In genomic region chr1:232470711-232471110, GRCh38 we compare ENCODE assay signal across 18 cellular contexts.
A peak's percentile ranks its signal among the peaks of the same experiment; 100 is the strongest.
DNase-seq lines count a peak whose midpoint lies in the region; ATAC-seq and TF ChIP-seq lines count a peak whose summit lies in the region.
"Had no signal": no experiment of that assay in that cellular context is flagged by ENCODE, and none has a peak within 500 bp of the region (broad histone marks: within the 10 kb centered on the region; RNA-seq: fewer than 3 reads in every experiment).

No MANE protein-coding gene starts in this region.

- in situ Hi-C loops in IMR-90 (cut with MboI; ENCODE audit: low sequenced_read_pairs): no loop called here
- in situ Hi-C loops in SK-MEL-5 (cut with HindIII; ENCODE audit: low pct_unique_long_range_greater_than_20kb, low sequenced_read_pairs): no loop called here

- intact Hi-C loops in IMR-90 (cut with micrococcal nuclease): loop anchor here (5.0 to 10.0 kb wide), 3 partner anchors 82 to 484 kb away; partner anchors contain the start of gene NTPCR

- H4K5ac ChIP-seq in IMR-90 (ENCODE audit: low read depth, low read length): no peak overlapping the region

- H3K18ac ChIP-seq in IMR-90 (ENCODE audit: low read depth, low read length): no peak overlapping the region

- no peaks in the 10 kb centered on the region for H3K9me3 ChIP-seq in IMR-90 (ENCODE audit: control insufficient read depth, insufficient read depth, low read length)
- H3K9me3 ChIP-seq: BE2C had no signal

- H3K27me3 Mint-ChIP-seq in activated naive CD8-positive, alpha-beta T cell treated with anti-CD3 and anti-CD28 coated beads, Interleukin-2, amount 10 ng/mL, durations not matched to agents 7 days and 5 days: peaks cover 7% of the 10 kb centered on the region
- H3K27me3 Mint-ChIP-seq in activated naive CD8-positive, alpha-beta T cell treated with anti-CD3 and anti-CD28 coated beads for 36 hours: no peaks in the 10 kb centered on the region

- H3K36me3 ChIP-seq in IMR-90 (ENCODE audit: control insufficient read depth, insufficient read depth, low read length): peaks cover 2% of the 10 kb centered on the region; the same call in 1 of the 2 replicates
- H3K36me3 ChIP-seq: BE2C had no signal

- 0 out of 3 replicates have a peak overlapping the region, but pooled peaks have one; percentile 28 for H2BK15ac ChIP-seq in IMR-90 (ENCODE audit: low read depth, low read length)

- H2BK120ac ChIP-seq in IMR-90 (ENCODE audit: low read depth, low read length): no peak overlapping the region

- H3K4me1 Mint-ChIP-seq in activated naive CD8-positive, alpha-beta T cell treated with anti-CD3 and anti-CD28 coated beads, Interleukin-2, amount 10 ng/mL, durations not matched to agents 7 days and 5 days: peaks cover 9% of the 10 kb centered on the region
- H3K4me1 Mint-ChIP-seq in activated naive CD8-positive, alpha-beta T cell treated with anti-CD3 and anti-CD28 coated beads for 36 hours: peaks cover 10% of the 10 kb centered on the region

- no peak overlapping the region for H2BK5ac ChIP-seq in IMR-90 (ENCODE audit: low read depth, low read length, poor library complexity, severe bottlenecking)

- CTCF ChIA-PET in IMR-90 (lab: Yijun Ruan, JAX): no interaction called here

- peak overlapping the region; percentile 8 for H3K4me3 Mint-ChIP-seq in activated naive CD8-positive, alpha-beta T cell treated with anti-CD3 and anti-CD28 coated beads, Interleukin-2, amount 10 ng/mL, durations not matched to agents 7 days and 5 days
- H3K4me3 Mint-ChIP-seq in activated naive CD8-positive, alpha-beta T cell treated with anti-CD3 and anti-CD28 coated beads for 36 hours: no peak overlapping the region
- H3K4me3 Mint-ChIP-seq: GM23338, HFFc6 had no signal

- no peak for TF ChIP-seq CTCF in IMR-90 (conservative IDR thresholded peaks at IDR 0.05; ENCODE audit: low read depth, low read length)

- no peak overlapping the region for H3K14ac ChIP-seq in IMR-90 (replicated peaks; ENCODE audit: low read depth, low read length)

- no peak overlapping the region for H3K4ac ChIP-seq in IMR-90 (ENCODE audit: low read depth, low read length)

- H3K27ac Mint-ChIP-seq in activated naive CD8-positive, alpha-beta T cell treated with anti-CD3 and anti-CD28 coated beads, Interleukin-2, amount 10 ng/mL, durations not matched to agents 7 days and 5 days: no peak overlapping the region
- no peak overlapping the region for H3K27ac Mint-ChIP-seq in activated naive CD8-positive, alpha-beta T cell treated with anti-CD3 and anti-CD28 coated beads for 36 hours
- H3K27ac Mint-ChIP-seq: GM23338, HFFc6 had no signal

- H3K4me2 ChIP-seq in IMR-90 (ENCODE audit: low read depth, low read length): no peak overlapping the region
- H3K4me2 ChIP-seq: GM23338 had no signal

- no peak overlapping the region for H2AFZ ChIP-seq in IMR-90 (replicated peaks; ENCODE audit: low read length, poor library complexity)
- H2AFZ ChIP-seq: GM23338 had no signal

- no peak overlapping the region for H2AK5ac ChIP-seq in IMR-90 (ENCODE audit: low read depth, low read length)

- H2AK9ac ChIP-seq in IMR-90 (replicated peaks; ENCODE audit: low read depth, low read length, poor library complexity): no peak overlapping the region

- H3K27ac ChIP-seq in IMR-90 (ENCODE audit: insufficient read depth, low read length): no peak overlapping the region
- H3K27ac ChIP-seq: C4-2B had no signal

- no peak for ATAC-seq in activated naive CD8-positive, alpha-beta T cell treated with anti-CD3 and anti-CD28 coated beads, Interleukin-2, amount 10 ng/mL, durations not matched to agents 7 days and 5 days (ENCODE audit: low read depth)
- no peak for ATAC-seq in IMR-90 (ENCODE audit: low read depth)
- ATAC-seq: GM23338 had no signal

- H3K9ac ChIP-seq in IMR-90 (ENCODE audit: low read depth, low read length): no peak overlapping the region

- H3K56ac ChIP-seq in IMR-90 (ENCODE audit: extremely low read depth, insufficient read depth, low read length): no peak overlapping the region

- POLR2A ChIA-PET in activated naive CD8-positive, alpha-beta T cell treated with anti-CD3 and anti-CD28 coated beads, Interleukin-2, amount 10 ng/mL, durations not matched to agents 7 days and 5 days (lab: Charles Lee): no interaction called here
- POLR2A ChIA-PET in IMR-90 (lab: Charles Lee; ENCODE audit: unreplicated experiment): no interaction called here

- peaks cover 10% of the 10 kb centered on the region for H3K4me1 ChIP-seq in IMR-90 (ENCODE audit: control insufficient read depth, insufficient read depth, low read length)
- H3K4me1 ChIP-seq: BE2C had no signal

- TF ChIP-seq POLR2A in IMR-90 (IDR thresholded peaks at IDR 0.05; ENCODE audit: low read depth, low read length): no peak

- 0 out of 4 replicates have a peak, but pooled peaks cover 0 to 4% of the 10 kb centered on the region in 2 experiments for H3K79me1 ChIP-seq in IMR-90 (ENCODE audit: low read depth in 1 of 2, low read length in 2 of 2)

- BruUV-seq in IMR-90 (replicated peaks; lab: Mats Ljungman, UMichigan): no TSS peak

- H3K27me3 ChIP-seq in IMR-90 (ENCODE audit: control insufficient read depth, insufficient read depth, low read length): no peaks in the 10 kb centered on the region
- H3K27me3 ChIP-seq: BE2C had no signal

- H3K9me3 Mint-ChIP-seq in activated naive CD8-positive, alpha-beta T cell treated with anti-CD3 and anti-CD28 coated beads, Interleukin-2, amount 10 ng/mL, durations not matched to agents 7 days and 5 days: peaks cover 5% of the 10 kb centered on the region
- H3K9me3 Mint-ChIP-seq in activated naive CD8-positive, alpha-beta T cell treated with anti-CD3 and anti-CD28 coated beads for 36 hours: no peaks in the 10 kb centered on the region
- H3K9me3 Mint-ChIP-seq: GM23338 had no signal

- no peak for DNase-seq in activated naive CD8-positive, alpha-beta T cell treated with anti-CD3 and anti-CD28 coated beads, Interleukin-2, amount 10 ng/mL, durations not matched to agents 7 days and 5 days
- DNase-seq in activated naive CD8-positive, alpha-beta T cell treated with anti-CD3 and anti-CD28 coated beads for 36 hours: no peak
- DNase-seq in IMR-90: no peak
- DNase-seq in SK-MEL-5 (ENCODE audit: low read depth, low spot score): peak; percentile 94
- peak; percentile 93 for DNase-seq in foreskin melanocyte
- no peak for DNase-seq in C1 segment of cervical spinal cord (lab: John Stamatoyannopoulos, UW)
- no peak for DNase-seq in CD1c-positive myeloid dendritic cell (ENCODE audit: extremely low spot score)
- DNase-seq in activated effector memory CD4-positive, alpha-beta T cell treated with Interleukin-2 at 50 U/mL for 16 hours: no peak
- DNase-seq: ACHN; BE2C; Calu3; CD4-positive, alpha-beta memory T cell; DMS79 treated with DMSO at 0.1 percent for 48 hours; GF-D8; HCEC 1CT; HFFc6 had no signal

- H2BK20ac ChIP-seq in IMR-90 (ENCODE audit: low read depth, low read length): no peak overlapping the region

- no peak overlapping the region for H4K91ac ChIP-seq in IMR-90 (ENCODE audit: insufficient read depth, low read depth, low read length)

- peaks cover 8% of the 10 kb centered on the region; the same call in 1 of the 2 replicates for H3K9me1 ChIP-seq in IMR-90 (ENCODE audit: insufficient read depth, low read length)

- no peak overlapping the region for H4K8ac ChIP-seq in IMR-90 (ENCODE audit: low read depth in 2 of 2, low read length in 2 of 2)

- no peak overlapping the region for H3K23ac ChIP-seq in IMR-90 (ENCODE audit: low read depth, low read length)

- H3K36me3 Mint-ChIP-seq in activated naive CD8-positive, alpha-beta T cell treated with anti-CD3 and anti-CD28 coated beads, Interleukin-2, amount 10 ng/mL, durations not matched to agents 7 days and 5 days: no peaks in the 10 kb centered on the region
- no peaks in the 10 kb centered on the region for H3K36me3 Mint-ChIP-seq in activated naive CD8-positive, alpha-beta T cell treated with anti-CD3 and anti-CD28 coated beads for 36 hours

- dilution Hi-C loops in IMR-90 (cut with HindIII; ENCODE audit: low sequenced_read_pairs, unreplicated experiment): no loop called here

- peaks cover 7% of the 10 kb centered on the region; the same call in 1 of the 2 replicates for H4K20me1 ChIP-seq in IMR-90 (ENCODE audit: insufficient read depth, low read length)

- H3K4me3 ChIP-seq in IMR-90 (ENCODE audit: insufficient read depth, low read depth, low read length): no peak overlapping the region
- H3K4me3 ChIP-seq: GM23338 had no signal

- no CpG with 5 or more reads among the region's 1 CpG for WGBS in IMR-90 (ENCODE audit: extremely low coverage in 2 of 2, insufficient read length in 1 of 2), 2 experiments

- TF ChIP-seq RAD21 in IMR-90 (IDR thresholded peaks at IDR 0.05; ENCODE audit: low read length): no peak

TF ChIP-seq in IMR-90, 13 proteins besides CTCF, POLR2A, EP300 and RAD21:
- TF ChIP-seq RFX5 (IDR thresholded peaks at IDR 0.05; ENCODE audit: low read depth, low read length) (no peak), BHLHE40 (IDR thresholded peaks at IDR 0.05; ENCODE audit: low read depth, low read length) (no peak)

Comparison
In these comparisons a context has a peak if more than half of its experiments do, and no peak if none do; other contexts are left out.
1. DNase-seq: peak in SK-MEL-5 (single experiment) and foreskin melanocyte (single experiment); none in activated naive CD8-positive, alpha-beta T cell treated with anti-CD3 and anti-CD28 coated beads, Interleukin-2, amount 10 ng/mL, durations not matched to agents 7 days and 5 days (single experiment), activated naive CD8-positive, alpha-beta T cell treated with anti-CD3 and anti-CD28 coated beads for 36 hours (single experiment), IMR-90 (single experiment), C1 segment of cervical spinal cord (0 of 14), CD1c-positive myeloid dendritic cell (single experiment) and activated effector memory CD4-positive, alpha-beta T cell treated with Interleukin-2 at 50 U/mL for 16 hours (single experiment).